Comparison of ENCODE assay signal across 33 cellular contexts in the genomic region with DNA sequence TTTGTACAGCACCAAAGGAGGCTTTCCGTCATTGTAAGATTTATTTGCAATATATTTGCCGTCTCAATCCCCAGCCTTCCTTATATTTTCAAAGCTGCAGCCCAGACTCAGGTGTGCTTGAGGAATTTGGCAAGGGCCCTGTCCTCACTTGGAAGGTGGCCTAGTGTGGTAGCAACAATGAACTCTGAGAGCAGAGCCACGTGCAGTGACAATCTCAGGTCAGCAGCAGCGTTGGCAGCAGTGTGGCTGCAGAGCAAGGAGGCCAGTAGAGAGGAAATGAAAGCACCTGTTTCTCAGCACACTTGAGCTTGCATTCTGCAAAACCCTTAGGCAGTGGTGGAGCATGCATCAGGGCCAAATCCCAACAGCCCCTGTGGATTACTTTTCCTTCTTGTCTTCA.
"Had no signal": no experiment of that assay in that cellular context is flagged by ENCODE, and none has a peak within 500 bp of the region (broad histone marks: within the 10 kb centered on the region; RNA-seq: fewer than 3 reads in every experiment).

No MANE protein-coding gene starts in this region.

- DNase-seq: activated B cell treated with CpG ODN at 0.5 μM for 24 hours; activated CD4-positive, alpha-beta memory T cell treated with anti-CD3 and anti-CD28 coated beads for 36 hours; activated CD4-positive, alpha-beta T cell treated with anti-CD3 and anti-CD28 coated beads for 4 hours; activated CD4-positive, alpha-beta T cell treated with anti-CD3 and anti-CD28 coated beads, Interleukin-2, amount 50 U/mL, for 1 hour; activated CD4-positive, CD25-positive, alpha-beta regulatory T cell treated with anti-CD3 and anti-CD28 coated beads, Interleukin-2, amount 50 U/mL, for 72 hours; activated CD8-positive, alpha-beta memory T cell treated with anti-CD3 and anti-CD28 coated beads, Interleukin-2, amount 50 U/mL, for 4 hours; activated gamma-delta T cell treated with Interleukin-2 at 50 U/mL for 16 hours; activated naive CD4-positive, alpha-beta T cell treated with anti-CD3 and anti-CD28 coated beads for 36 hours; activated T-cell treated with anti-CD3 and anti-CD28 coated beads for 4 hours; activated T-cell treated with anti-CD3 and anti-CD28 coated beads, Interleukin-2, amount 50 U/mL, for 4 hours; adrenal gland; body of pancreas; Karpas-422; NCI-H1105; NCI-H1417 treated with DMSO at 0.1 percent for 48 hours; NCI-H1694; NCI-H2081; NCI-H2171 treated with DMSO at 0.1 percent for 48 hours; NCI-H226; NCI-H446 treated with DMSO at 0.1 percent for 48 hours; NCI-H524; NCI-H69; NCI-H82; PC-9; Right ventricle myocardium superior; SW 1271; T-helper 1 cell; T-helper 2 cell; T-helper 9 cell had no signal

- H3K9me3 Mint-ChIP-seq: activated B cell treated with CpG ODN at 0.5 μM for 24 hours had no signal

- H3K4me3 ChIP-seq: adrenal gland, body of pancreas, breast epithelium, PC-9 had no signal

- H3K4me2 ChIP-seq: PC-9 had no signal

- H3K4me1 Mint-ChIP-seq: activated B cell treated with CpG ODN at 0.5 μM for 24 hours had no signal

- H3K27ac ChIP-seq: adrenal gland, body of pancreas, breast epithelium, PC-9, VCaP had no signal

- H3K36me3 Mint-ChIP-seq: activated CD4-positive, alpha-beta memory T cell treated with anti-CD3 and anti-CD28 coated beads for 36 hours had no signal

- H3K9me3 ChIP-seq: adrenal gland, body of pancreas, breast epithelium had no signal

- H3K27me3 Mint-ChIP-seq: activated B cell treated with CpG ODN at 0.5 μM for 24 hours; activated CD4-positive, alpha-beta memory T cell treated with anti-CD3 and anti-CD28 coated beads for 36 hours had no signal

- H3K4me3 Mint-ChIP-seq: activated B cell treated with CpG ODN at 0.5 μM for 24 hours; activated CD4-positive, alpha-beta memory T cell treated with anti-CD3 and anti-CD28 coated beads for 36 hours; activated naive CD4-positive, alpha-beta T cell treated with anti-CD3 and anti-CD28 coated beads for 36 hours; activated T-cell treated with anti-CD3 and anti-CD28 coated beads, Interleukin-2, amount 50 U/mL, for 4 hours; activated T-helper 1 cell treated with anti-CD3 and anti-CD28 coated beads, Interleukin-12 subunit alpha, Interleukin-12 subunit beta, Interleukin-2, Interleukin-4 antibody, amounts not matched to agents 30 ng/mL and 10 ng/mL and 1 ng/mL, durations not matched to agents 14 hours and 24 hours and 36 hours had no signal

- H3K27ac Mint-ChIP-seq: activated B cell treated with CpG ODN at 0.5 μM for 24 hours; activated CD4-positive, alpha-beta memory T cell treated with anti-CD3 and anti-CD28 coated beads for 36 hours; activated naive CD4-positive, alpha-beta T cell treated with anti-CD3 and anti-CD28 coated beads for 36 hours; activated naive CD4-positive, alpha-beta T cell treated with anti-CD3 and anti-CD28 coated beads, Interleukin-2, amount 50 U/mL, for 72 hours; activated T-helper 1 cell treated with anti-CD3 and anti-CD28 coated beads, Interleukin-12 subunit alpha, Interleukin-12 subunit beta, Interleukin-2, Interleukin-4 antibody, amounts not matched to agents 30 ng/mL and 10 ng/mL and 1 ng/mL, durations not matched to agents 14 hours and 24 hours and 36 hours had no signal

- H3K27me3 ChIP-seq: adrenal gland, body of pancreas, breast epithelium had no signal

- ATAC-seq: activated naive CD4-positive, alpha-beta T cell treated with anti-CD3 and anti-CD28 coated beads, Interleukin-2, amount 50 U/mL, for 72 hours; activated T-cell treated with anti-CD3 and anti-CD28 coated beads, Interleukin-2, amount 50 U/mL, for 4 hours; body of pancreas had no signal

- H3K4me1 ChIP-seq: adrenal gland, body of pancreas, breast epithelium had no signal

- H2AFZ ChIP-seq: PC-9 had no signal

- H3K36me3 ChIP-seq: adrenal gland, breast epithelium had no signal
